ENCODE assay signal across 18 cellular contexts in genomic region chr3:71600646-71601288, GRCh38.
"Had no signal": no experiment of that assay in that cellular context is flagged by ENCODE, and none has a peak within 500 bp of the region (broad histone marks: within the 10 kb centered on the region; RNA-seq: fewer than 3 reads in every experiment).

No MANE protein-coding gene starts in this region.

- H3K27ac ChIP-seq: dorsolateral prefrontal cortex, epithelial cell of prostate, gastroesophageal sphincter, lower lobe of right lung, tibial nerve, uterus had no signal

- H3K4me1 Mint-ChIP-seq: endodermal cell, WTC11 had no signal

- H3K27ac Mint-ChIP-seq: activated CD4-positive, alpha-beta T cell treated with anti-CD3 and anti-CD28 coated beads for 36 hours; activated naive CD8-positive, alpha-beta T cell; endodermal cell; natural killer cell treated with Interleukin-12 subunit alpha and Interleukin-12 subunit beta and Interleukin-15 and Interleukin-18, amount 100 ng/mL, for 72 hours; stimulated activated naive CD8-positive, alpha-beta T cell treated with anti-CD3 and anti-CD28 coated beads, Interleukin-15, Interleukin-2, amounts not matched to agents 100 ng/mL and 50 ng/mL, for 24 hours; T-helper 2 cell treated with Interferon-gamma antibody and Interleukin-4, amounts not matched to agents 5 μg/mL and 100 μg/mL, for 36 hours; WTC11 had no signal

- H3K4me1 ChIP-seq: lower lobe of right lung, uterus had no signal

- H3K27me3 Mint-ChIP-seq: activated CD4-positive, alpha-beta T cell treated with anti-CD3 and anti-CD28 coated beads for 36 hours; activated naive CD8-positive, alpha-beta T cell; natural killer cell treated with Interleukin-12 subunit alpha and Interleukin-12 subunit beta and Interleukin-15 and Interleukin-18, amount 100 ng/mL, for 72 hours; stimulated activated naive CD8-positive, alpha-beta T cell treated with anti-CD3 and anti-CD28 coated beads, Interleukin-15, Interleukin-2, amounts not matched to agents 100 ng/mL and 50 ng/mL, for 24 hours had no signal

- H3K4me3 Mint-ChIP-seq: activated CD4-positive, alpha-beta T cell treated with anti-CD3 and anti-CD28 coated beads for 36 hours; activated naive CD8-positive, alpha-beta T cell; endodermal cell; natural killer cell treated with Interleukin-12 subunit alpha and Interleukin-12 subunit beta and Interleukin-15 and Interleukin-18, amount 100 ng/mL, for 72 hours; stimulated activated naive CD8-positive, alpha-beta T cell treated with anti-CD3 and anti-CD28 coated beads, Interleukin-15, Interleukin-2, amounts not matched to agents 100 ng/mL and 50 ng/mL, for 24 hours; T-helper 2 cell treated with Interferon-gamma antibody and Interleukin-4, amounts not matched to agents 5 μg/mL and 100 μg/mL, for 36 hours; WTC11 had no signal

- DNase-seq: activated CD4-positive, alpha-beta T cell treated with anti-CD3 and anti-CD28 coated beads for 36 hours; activated CD4-positive, alpha-beta T cell treated with anti-CD3 and anti-CD28 coated beads, Interleukin-2, amount 50 U/mL, for 48 hours; activated gamma-delta T cell; dorsolateral prefrontal cortex; endodermal cell; heart right ventricle; lower lobe of right lung; stimulated activated CD4-positive, alpha-beta T cell treated with anti-CD3 and anti-CD28 coated beads, Interleukin-2, amount 100 ng/mL, for 48 hours; uterus had no signal

- ATAC-seq: gastroesophageal sphincter; lower lobe of right lung; natural killer cell treated with Interleukin-12 subunit alpha and Interleukin-12 subunit beta and Interleukin-15 and Interleukin-18, amount 100 ng/mL, for 72 hours; WTC11 had no signal

- H3K4me3 ChIP-seq: dorsolateral prefrontal cortex, gastroesophageal sphincter, heart right ventricle, lower lobe of right lung, skin epidermis, tibial nerve, uterus had no signal

- H3K9me3 ChIP-seq: gastroesophageal sphincter, heart right ventricle, lower lobe of right lung, uterus had no signal

- H3K9me3 Mint-ChIP-seq: endodermal cell; natural killer cell treated with Interleukin-12 subunit alpha and Interleukin-12 subunit beta and Interleukin-15 and Interleukin-18, amount 100 ng/mL, for 72 hours; stimulated activated naive CD8-positive, alpha-beta T cell treated with anti-CD3 and anti-CD28 coated beads, Interleukin-15, Interleukin-2, amounts not matched to agents 100 ng/mL and 50 ng/mL, for 24 hours; T-helper 2 cell treated with Interferon-gamma antibody and Interleukin-4, amounts not matched to agents 5 μg/mL and 100 μg/mL, for 36 hours had no signal

- H3K27me3 ChIP-seq: gastroesophageal sphincter, heart right ventricle, tibial nerve, uterus had no signal

- H3K36me3 ChIP-seq: gastroesophageal sphincter, heart right ventricle, lower lobe of right lung, tibial nerve, uterus had no signal
